1 cellular context compared by ENCODE assay signal in genomic region chr10:95877881-95878280, GRCh38.
A peak's percentile ranks its signal among the peaks of the same experiment; 100 is the strongest.
TF ChIP-seq lines count a peak whose summit lies in the region.

No MANE protein-coding gene starts in this region.

TF ChIP-seq in GM12878, 131 proteins besides CTCF, POLR2A, EP300 and RAD21 (continued from another document):
- TF ChIP-seq PRDM15 (CRISPR knock-in tag; IDR thresholded peaks at IDR 0.05) (no peak), TCF3 (IDR thresholded peaks at IDR 0.05; ENCODE audit: borderline replicate concordance, insufficient read depth, low read depth, low read length) (no peak), YY1 (IDR thresholded peaks at IDR 0.05; ENCODE audit: low read depth, low read length) (no peak), MLLT1 (IDR thresholded peaks at IDR 0.05) (no peak), ZZZ3 (IDR thresholded peaks at IDR 0.05; ENCODE audit: control insufficient read depth, insufficient read length, low read depth) (no peak), MTA3 (IDR thresholded peaks at IDR 0.05; ENCODE audit: borderline replicate concordance, low read length) (peak; percentile 69; the same call in 1 of the 2 replicates), ZNF217 (IDR thresholded peaks at IDR 0.05) (no peak), MAX (IDR thresholded peaks at IDR 0.05; ENCODE audit: low read depth, low read length) (no peak), USF2 (IDR thresholded peaks at IDR 0.05; ENCODE audit: borderline replicate concordance, low read depth, low read length) (no peak), EZH2 (IDR thresholded peaks at IDR 0.05; ENCODE audit: borderline replicate concordance, control insufficient read depth, low read depth, low read length) (no peak), SPI1 (IDR thresholded peaks at IDR 0.05; ENCODE audit: borderline replicate concordance, insufficient read depth, low read depth, low read length) (peak; percentile 52; the same call in 1 of the 2 replicates), POLR2AphosphoS5 (IDR thresholded peaks at IDR 0.05; ENCODE audit: low read length) (peak; percentile 51; the same call in 1 of the 2 replicates), ZNF24 (IDR thresholded peaks at IDR 0.05) (no peak), RUNX3 (IDR thresholded peaks at IDR 0.05; ENCODE audit: low read length) (peak; percentile 49), JUNB (IDR thresholded peaks at IDR 0.05) (peak; percentile 62), TAF1 (IDR thresholded peaks at IDR 0.05; ENCODE audit: borderline replicate concordance, low read depth, low read length) (no peak), MEF2A (IDR thresholded peaks at IDR 0.05; ENCODE audit: insufficient read depth, low read depth, low read length) (no peak)
TF ChIP-seq in GM12878: peak in this region for 9.
